In the genomic region with DNA sequence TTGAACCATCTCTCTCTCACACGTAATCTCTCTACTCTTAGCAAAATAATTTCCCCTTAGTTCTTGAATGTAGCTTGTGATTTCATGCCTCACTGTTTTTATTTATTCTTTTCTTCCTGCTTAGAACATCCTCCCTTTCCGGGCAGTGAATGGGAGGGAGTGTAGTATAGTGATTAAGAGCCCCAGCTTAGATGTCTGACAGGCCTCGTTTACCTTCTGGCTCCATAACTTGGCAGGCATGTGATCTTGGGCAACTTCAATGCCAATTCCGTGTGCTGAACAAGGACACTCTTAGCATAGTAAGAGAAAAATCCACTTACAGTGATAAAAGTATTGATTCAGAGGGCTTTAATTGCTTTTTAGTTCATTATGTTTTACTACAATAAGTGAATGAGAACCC, we compare ENCODE assay signal across 15 cellular contexts.
DNase-seq lines count a peak whose midpoint lies in the region; ATAC-seq, FAIRE-seq and TF ChIP-seq lines count a peak whose summit lies in the region.
"Had no signal": no experiment of that assay in that cellular context is flagged by ENCODE, and none has a peak within 500 bp of the region (broad histone marks: within the 10 kb centered on the region; RNA-seq: fewer than 3 reads in every experiment).

No MANE protein-coding gene starts in this region.

- H3K36me3 ChIP-seq in breast epithelium: no peaks in the 10 kb centered on the region
- H3K36me3 ChIP-seq: BLaER1 treated with 17β-estradiol and CSF1 and Interleukin-3, amounts not matched to agents 10 nM and 100 nM had no signal

- H3K36me3 Mint-ChIP-seq in MCF 10A (ENCODE audit: insufficient read depth, unreplicated experiment): no peaks in the 10 kb centered on the region
- H3K36me3 Mint-ChIP-seq: CD8-positive, alpha-beta T cell had no signal

- H3K9me3 ChIP-seq in breast epithelium: no peaks in the 10 kb centered on the region
- H3K9me3 ChIP-seq: BLaER1 treated with 17β-estradiol and CSF1 and Interleukin-3, amounts not matched to agents 10 nM and 100 nM had no signal

- DNase-seq in MCF 10A (ENCODE audit: unreplicated experiment) (no peak), breast epithelium (ENCODE audit: low spot score in 2 of 2) (no peak), epithelial cell of esophagus (ENCODE audit: low read depth) (peak; percentile 17), omental fat pad (ENCODE audit: low spot score) (no peak), GM19239 (ENCODE audit: insufficient read length, low spot score) (no peak)
- DNase-seq: Calu3; CD8-positive, alpha-beta T cell; DMS79 treated with DMSO at 0.1 percent for 48 hours; GF-D8; H9 had no signal

- no peak for TF ChIP-seq POLR2A in breast epithelium (IDR thresholded peaks at IDR 0.05)

- FAIRE-seq in GM19239 (lab: Jason Lieb, UNC): no peak
- FAIRE-seq: H1, HepG2 had no signal

- H3K9me3 Mint-ChIP-seq in MCF 10A (ENCODE audit: unreplicated experiment): no peaks in the 10 kb centered on the region
- H3K9me3 Mint-ChIP-seq: CD8-positive, alpha-beta T cell; H9 had no signal

- intact Hi-C loops in MCF 10A (cut with micrococcal nuclease) (no loop called here), breast epithelium (cut with DNase I; ENCODE audit: low total_unique reads) (no loop called here)

- BruUV-seq in MCF 10A (replicated peaks; lab: Mats Ljungman, UMichigan): no TSS peak

- no peaks in the 10 kb centered on the region for H3K27me3 ChIP-seq in breast epithelium
- H3K27me3 ChIP-seq: BLaER1 treated with 17β-estradiol and CSF1 and Interleukin-3, amounts not matched to agents 10 nM and 100 nM had no signal

- no peaks in the 10 kb centered on the region for H3K27me3 Mint-ChIP-seq in MCF 10A (ENCODE audit: insufficient read depth, unreplicated experiment)

- POLR2A ChIA-PET in MCF 10A (lab: Yijun Ruan, JAX): interaction anchor here (0.6 to 0.7 kb wide), 2 partner anchors 8 to 97 kb away, joined by 3 read pairs; no protein-coding TSS in a partner anchor

- H3K27ac Mint-ChIP-seq in MCF 10A (ENCODE audit: low read depth, unreplicated experiment): peak overlapping the region; percentile 30
- H3K27ac Mint-ChIP-seq: B cell; CD8-positive, alpha-beta T cell; H9 had no signal

- TF ChIP-seq CTCF in MCF 10A (IDR thresholded peaks at IDR 0.05; ENCODE audit: unreplicated experiment) (no peak), breast epithelium (IDR thresholded peaks at IDR 0.05) (no peak), epithelial cell of esophagus (IDR thresholded peaks at IDR 0.05; ENCODE audit: insufficient read depth, low read depth, low read length, missing control alignments) (no peak), omental fat pad (IDR thresholded peaks at IDR 0.05) (no peak)

- H3K4me1 ChIP-seq in breast epithelium: no peaks in the 10 kb centered on the region
- H3K4me1 ChIP-seq: BLaER1 treated with 17β-estradiol and CSF1 and Interleukin-3, amounts not matched to agents 10 nM and 100 nM had no signal

- no peaks in the 10 kb centered on the region for H3K4me1 Mint-ChIP-seq in MCF 10A (ENCODE audit: insufficient read depth, unreplicated experiment)
- H3K4me1 Mint-ChIP-seq: B cell had no signal

- H3K4me3 ChIP-seq in breast epithelium (no peak overlapping the region), epithelial cell of esophagus (ENCODE audit: low read length) (no peak overlapping the region)
- H3K4me3 ChIP-seq: BLaER1 treated with 17β-estradiol and CSF1 and Interleukin-3, amounts not matched to agents 10 nM and 100 nM had no signal

- H3K4me3 Mint-ChIP-seq in MCF 10A (ENCODE audit: unreplicated experiment): no peak overlapping the region
- H3K4me3 Mint-ChIP-seq: B cell; CD8-positive, alpha-beta T cell; H9 had no signal

- ATAC-seq in omental fat pad (ENCODE audit: low FRiP score) (peak; percentile 87), GM21447 (IDR thresholded peaks at IDR 0.05; ENCODE audit: unreplicated experiment) (no peak)
- ATAC-seq: CD8-positive, alpha-beta T cell; HepG2 had no signal

- CTCF ChIA-PET in MCF 10A (lab: Yijun Ruan, JAX): interaction anchor here (0.6 kb wide), 1 partner anchor 475 kb away, joined by 3 read pairs; no protein-coding TSS in a partner anchor

- no peak overlapping the region for H3K27ac ChIP-seq in breast epithelium
- H3K27ac ChIP-seq: BLaER1 treated with 17β-estradiol and CSF1 and Interleukin-3, amounts not matched to agents 10 nM and 100 nM had no signal
